Comparison of ENCODE assay signal across 1 cellular context in the genomic region with DNA sequence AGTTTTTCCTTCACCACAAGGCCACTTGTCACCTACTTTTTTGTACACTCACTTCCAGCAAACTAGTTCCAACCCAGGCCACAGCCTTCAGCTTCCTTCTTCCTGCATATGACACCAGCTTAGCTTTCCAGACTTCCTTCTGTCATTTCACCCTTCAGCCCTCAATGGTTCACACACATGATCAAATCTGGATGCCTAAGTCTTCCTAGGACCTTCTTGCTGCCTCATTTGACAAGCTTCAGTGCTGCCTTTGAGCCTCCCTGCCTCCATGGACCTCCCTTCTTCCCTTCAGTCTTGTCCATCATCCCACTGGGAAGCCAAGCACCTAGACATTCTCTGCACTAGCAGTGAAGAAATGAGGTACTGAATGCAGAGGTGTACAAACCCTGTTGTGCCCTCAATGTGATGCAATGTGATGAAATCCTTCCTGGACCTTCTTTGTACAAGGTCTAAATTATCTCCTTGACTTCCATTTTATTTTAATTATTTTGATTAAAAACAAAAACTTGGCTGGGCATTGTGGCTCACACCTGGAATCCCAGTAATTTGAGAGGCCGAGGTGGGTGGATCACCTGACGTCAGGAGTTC.
TF ChIP-seq lines count a peak whose summit lies in the region.

No MANE protein-coding gene starts in this region.

TF ChIP-seq in HepG2, 621 proteins besides CTCF, POLR2A, EP300 and RAD21:
- TF ChIP-seq, protein P1, sequence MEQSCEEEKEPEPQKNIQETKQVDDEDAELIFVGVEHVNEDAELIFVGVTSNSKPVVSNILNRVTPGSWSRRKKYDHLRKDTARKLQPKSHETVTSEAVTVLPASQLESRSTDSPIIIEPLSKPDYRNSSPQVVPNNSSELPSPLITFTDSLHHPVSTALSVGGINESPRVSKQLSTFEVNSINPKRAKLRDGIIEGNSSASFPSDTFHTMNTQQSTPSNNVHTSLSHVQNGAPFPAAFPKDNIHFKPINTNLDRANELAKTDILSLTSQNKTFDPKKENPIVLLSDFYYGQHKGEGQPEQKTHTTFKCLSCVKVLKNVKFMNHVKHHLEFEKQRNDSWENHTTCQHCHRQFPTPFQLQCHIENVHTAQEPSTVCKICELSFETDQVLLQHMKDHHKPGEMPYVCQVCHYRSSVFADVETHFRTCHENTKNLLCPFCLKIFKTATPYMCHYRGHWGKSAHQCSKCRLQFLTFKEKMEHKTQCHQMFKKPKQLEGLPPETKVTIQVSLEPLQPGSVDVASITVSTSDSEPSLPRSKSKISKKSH (CRISPR knock-in tag; IDR thresholded peaks at IDR 0.05; ENCODE audit: borderline replicate concordance), result no peak
- TF ChIP-seq, protein P2, sequence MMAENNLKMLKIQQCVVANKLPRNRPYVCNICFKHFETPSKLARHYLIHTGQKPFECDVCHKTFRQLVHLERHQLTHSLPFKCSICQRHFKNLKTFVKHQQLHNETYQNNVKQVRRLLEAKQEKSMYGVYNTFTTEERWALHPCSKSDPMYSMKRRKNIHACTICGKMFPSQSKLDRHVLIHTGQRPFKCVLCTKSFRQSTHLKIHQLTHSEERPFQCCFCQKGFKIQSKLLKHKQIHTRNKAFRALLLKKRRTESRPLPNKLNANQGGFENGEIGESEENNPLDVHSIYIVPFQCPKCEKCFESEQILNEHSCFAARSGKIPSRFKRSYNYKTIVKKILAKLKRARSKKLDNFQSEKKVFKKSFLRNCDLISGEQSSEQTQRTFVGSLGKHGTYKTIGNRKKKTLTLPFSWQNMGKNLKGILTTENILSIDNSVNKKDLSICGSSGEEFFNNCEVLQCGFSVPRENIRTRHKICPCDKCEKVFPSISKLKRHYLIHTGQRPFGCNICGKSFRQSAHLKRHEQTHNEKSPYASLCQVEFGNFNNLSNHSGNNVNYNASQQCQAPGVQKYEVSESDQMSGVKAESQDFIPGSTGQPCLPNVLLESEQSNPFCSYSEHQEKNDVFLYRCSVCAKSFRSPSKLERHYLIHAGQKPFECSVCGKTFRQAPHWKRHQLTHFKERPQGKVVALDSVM (CRISPR knock-in tag; IDR thresholded peaks at IDR 0.05), result 0 out of 2 replicates have a peak, but pooled peaks have one; percentile 12
- TF ChIP-seq RBM22 (optimal IDR thresholded peaks at IDR 0.05; ENCODE audit: low read length), result peak; percentile 35
- no peak for TF ChIP-seq RAD51 (IDR thresholded peaks at IDR 0.05; ENCODE audit: borderline replicate concordance)
- no peak for TF ChIP-seq HOXA7 (CRISPR knock-in tag; IDR thresholded peaks at IDR 0.05)
- TF ChIP-seq, protein P3, sequence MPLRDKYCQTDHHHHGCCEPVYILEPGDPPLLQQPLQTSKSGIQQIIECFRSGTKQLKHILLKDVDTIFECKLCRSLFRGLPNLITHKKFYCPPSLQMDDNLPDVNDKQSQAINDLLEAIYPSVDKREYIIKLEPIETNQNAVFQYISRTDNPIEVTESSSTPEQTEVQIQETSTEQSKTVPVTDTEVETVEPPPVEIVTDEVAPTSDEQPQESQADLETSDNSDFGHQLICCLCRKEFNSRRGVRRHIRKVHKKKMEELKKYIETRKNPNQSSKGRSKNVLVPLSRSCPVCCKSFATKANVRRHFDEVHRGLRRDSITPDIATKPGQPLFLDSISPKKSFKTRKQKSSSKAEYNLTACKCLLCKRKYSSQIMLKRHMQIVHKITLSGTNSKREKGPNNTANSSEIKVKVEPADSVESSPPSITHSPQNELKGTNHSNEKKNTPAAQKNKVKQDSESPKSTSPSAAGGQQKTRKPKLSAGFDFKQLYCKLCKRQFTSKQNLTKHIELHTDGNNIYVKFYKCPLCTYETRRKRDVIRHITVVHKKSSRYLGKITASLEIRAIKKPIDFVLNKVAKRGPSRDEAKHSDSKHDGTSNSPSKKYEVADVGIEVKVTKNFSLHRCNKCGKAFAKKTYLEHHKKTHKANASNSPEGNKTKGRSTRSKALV (CRISPR knock-in tag; IDR thresholded peaks at IDR 0.05), result no peak
- TF ChIP-seq CEBPB (IDR thresholded peaks at IDR 0.05; ENCODE audit: borderline replicate concordance, low read depth, low read length), result peak; percentile 88
- TF ChIP-seq SP4 (CRISPR knock-in tag; IDR thresholded peaks at IDR 0.05), result no peak; the same call in 1 of the 2 replicates
- 0 out of 2 replicates have a peak, but pooled peaks have one; percentile 9 for TF ChIP-seq ZNF441 (CRISPR knock-in tag; IDR thresholded peaks at IDR 0.05; ENCODE audit: borderline replicate concordance)
- TF ChIP-seq, protein P4, sequence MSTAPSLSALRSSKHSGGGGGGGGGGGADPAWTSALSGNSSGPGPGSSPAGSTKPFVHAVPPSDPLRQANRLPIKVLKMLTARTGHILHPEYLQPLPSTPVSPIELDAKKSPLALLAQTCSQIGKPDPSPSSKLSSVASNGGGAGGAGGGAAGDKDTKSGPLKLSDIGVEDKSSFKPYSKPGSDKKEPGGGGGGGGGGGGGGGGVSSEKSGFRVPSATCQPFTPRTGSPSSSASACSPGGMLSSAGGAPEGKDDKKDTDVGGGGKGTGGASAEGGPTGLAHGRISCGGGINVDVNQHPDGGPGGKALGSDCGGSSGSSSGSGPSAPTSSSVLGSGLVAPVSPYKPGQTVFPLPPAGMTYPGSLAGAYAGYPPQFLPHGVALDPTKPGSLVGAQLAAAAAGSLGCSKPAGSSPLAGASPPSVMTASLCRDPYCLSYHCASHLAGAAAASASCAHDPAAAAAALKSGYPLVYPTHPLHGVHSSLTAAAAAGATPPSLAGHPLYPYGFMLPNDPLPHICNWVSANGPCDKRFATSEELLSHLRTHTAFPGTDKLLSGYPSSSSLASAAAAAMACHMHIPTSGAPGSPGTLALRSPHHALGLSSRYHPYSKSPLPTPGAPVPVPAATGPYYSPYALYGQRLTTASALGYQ (CRISPR knock-in tag; IDR thresholded peaks at IDR 0.05), result no peak
- no peak for TF ChIP-seq ZC3H4 (CRISPR knock-in tag; IDR thresholded peaks at IDR 0.05; ENCODE audit: borderline replicate concordance)
- no peak for TF ChIP-seq CCDC6 (CRISPR knock-in tag; IDR thresholded peaks at IDR 0.05)
- TF ChIP-seq PAF1 (CRISPR knock-in tag; IDR thresholded peaks at IDR 0.05), result 0 out of 2 replicates have a peak, but pooled peaks have one; percentile 64
- TF ChIP-seq, protein P5, sequence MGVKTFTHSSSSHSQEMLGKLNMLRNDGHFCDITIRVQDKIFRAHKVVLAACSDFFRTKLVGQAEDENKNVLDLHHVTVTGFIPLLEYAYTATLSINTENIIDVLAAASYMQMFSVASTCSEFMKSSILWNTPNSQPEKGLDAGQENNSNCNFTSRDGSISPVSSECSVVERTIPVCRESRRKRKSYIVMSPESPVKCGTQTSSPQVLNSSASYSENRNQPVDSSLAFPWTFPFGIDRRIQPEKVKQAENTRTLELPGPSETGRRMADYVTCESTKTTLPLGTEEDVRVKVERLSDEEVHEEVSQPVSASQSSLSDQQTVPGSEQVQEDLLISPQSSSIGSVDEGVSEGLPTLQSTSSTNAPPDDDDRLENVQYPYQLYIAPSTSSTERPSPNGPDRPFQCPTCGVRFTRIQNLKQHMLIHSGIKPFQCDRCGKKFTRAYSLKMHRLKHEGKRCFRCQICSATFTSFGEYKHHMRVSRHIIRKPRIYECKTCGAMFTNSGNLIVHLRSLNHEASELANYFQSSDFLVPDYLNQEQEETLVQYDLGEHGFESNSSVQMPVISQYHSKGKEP (CRISPR knock-in tag; IDR thresholded peaks at IDR 0.05), result no peak
- TF ChIP-seq, protein P6, sequence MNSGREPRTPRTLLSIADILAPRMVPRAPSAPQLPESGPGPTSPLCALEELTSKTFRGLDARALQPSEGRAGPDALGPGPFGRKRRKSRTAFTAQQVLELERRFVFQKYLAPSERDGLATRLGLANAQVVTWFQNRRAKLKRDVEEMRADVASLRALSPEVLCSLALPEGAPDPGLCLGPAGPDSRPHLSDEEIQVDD (CRISPR knock-in tag; IDR thresholded peaks at IDR 0.05; ENCODE audit: borderline replicate concordance), result no peak
- TF ChIP-seq, protein P7, sequence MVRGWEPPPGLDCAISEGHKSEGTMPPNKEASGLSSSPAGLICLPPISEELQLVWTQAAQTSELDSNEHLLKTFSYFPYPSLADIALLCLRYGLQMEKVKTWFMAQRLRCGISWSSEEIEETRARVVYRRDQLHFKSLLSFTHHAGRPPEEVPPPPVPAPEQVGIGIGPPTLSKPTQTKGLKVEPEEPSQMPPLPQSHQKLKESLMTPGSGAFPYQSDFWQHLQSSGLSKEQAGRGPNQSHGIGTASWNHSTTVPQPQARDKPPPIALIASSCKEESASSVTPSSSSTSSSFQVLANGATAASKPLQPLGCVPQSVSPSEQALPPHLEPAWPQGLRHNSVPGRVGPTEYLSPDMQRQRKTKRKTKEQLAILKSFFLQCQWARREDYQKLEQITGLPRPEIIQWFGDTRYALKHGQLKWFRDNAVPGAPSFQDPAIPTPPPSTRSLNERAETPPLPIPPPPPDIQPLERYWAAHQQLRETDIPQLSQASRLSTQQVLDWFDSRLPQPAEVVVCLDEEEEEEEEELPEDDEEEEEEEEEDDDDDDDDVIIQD (CRISPR knock-in tag; IDR thresholded peaks at IDR 0.05; ENCODE audit: low read depth), result no peak
- no peak for TF ChIP-seq ZNF180 (CRISPR knock-in tag; IDR thresholded peaks at IDR 0.05; ENCODE audit: borderline replicate concordance, low read depth)
- TF ChIP-seq JUN (CRISPR knock-in tag; IDR thresholded peaks at IDR 0.05), result no peak
- TF ChIP-seq LCORL (IDR thresholded peaks at IDR 0.05), result no peak
- TF ChIP-seq LCORL (CRISPR knock-in tag; IDR thresholded peaks at IDR 0.05), result no peak
- TF ChIP-seq, protein P8, sequence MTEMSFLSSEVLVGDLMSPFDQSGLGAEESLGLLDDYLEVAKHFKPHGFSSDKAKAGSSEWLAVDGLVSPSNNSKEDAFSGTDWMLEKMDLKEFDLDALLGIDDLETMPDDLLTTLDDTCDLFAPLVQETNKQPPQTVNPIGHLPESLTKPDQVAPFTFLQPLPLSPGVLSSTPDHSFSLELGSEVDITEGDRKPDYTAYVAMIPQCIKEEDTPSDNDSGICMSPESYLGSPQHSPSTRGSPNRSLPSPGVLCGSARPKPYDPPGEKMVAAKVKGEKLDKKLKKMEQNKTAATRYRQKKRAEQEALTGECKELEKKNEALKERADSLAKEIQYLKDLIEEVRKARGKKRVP (CRISPR knock-in tag; IDR thresholded peaks at IDR 0.05), result peak in 1 of 2 experiments; percentile 94; a peak in 2 of 4 replicates
- no peak for TF ChIP-seq BCL6 (CRISPR knock-in tag; IDR thresholded peaks at IDR 0.05)
- no peak for TF ChIP-seq ATAD3A (CRISPR knock-in tag; IDR thresholded peaks at IDR 0.05)
- no peak for TF ChIP-seq ZNF644 (CRISPR knock-in tag; IDR thresholded peaks at IDR 0.05; ENCODE audit: low read depth)
- TF ChIP-seq IKZF1 (IDR thresholded peaks at IDR 0.05), result no peak
- TF ChIP-seq, protein P9, sequence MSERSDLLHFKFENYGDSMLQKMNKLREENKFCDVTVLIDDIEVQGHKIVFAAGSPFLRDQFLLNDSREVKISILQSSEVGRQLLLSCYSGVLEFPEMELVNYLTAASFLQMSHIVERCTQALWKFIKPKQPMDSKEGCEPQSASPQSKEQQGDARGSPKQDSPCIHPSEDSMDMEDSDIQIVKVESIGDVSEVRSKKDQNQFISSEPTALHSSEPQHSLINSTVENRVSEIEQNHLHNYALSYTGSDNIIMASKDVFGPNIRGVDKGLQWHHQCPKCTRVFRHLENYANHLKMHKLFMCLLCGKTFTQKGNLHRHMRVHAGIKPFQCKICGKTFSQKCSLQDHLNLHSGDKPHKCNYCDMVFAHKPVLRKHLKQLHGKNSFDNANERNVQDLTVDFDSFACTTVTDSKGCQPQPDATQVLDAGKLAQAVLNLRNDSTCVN (CRISPR knock-in tag; IDR thresholded peaks at IDR 0.05; ENCODE audit: borderline replicate concordance), result no peak
- TF ChIP-seq CEBPG (CRISPR knock-in tag; IDR thresholded peaks at IDR 0.05), result peak; percentile 69
- TF ChIP-seq RFXAP (CRISPR knock-in tag; IDR thresholded peaks at IDR 0.05; ENCODE audit: borderline replicate concordance), result no peak
- TF ChIP-seq POLR2AphosphoS5 (IDR thresholded peaks at IDR 0.05; ENCODE audit: low read depth, low read length), result no peak
